ENCODE assay signal across 8 cellular contexts in the genomic region with DNA sequence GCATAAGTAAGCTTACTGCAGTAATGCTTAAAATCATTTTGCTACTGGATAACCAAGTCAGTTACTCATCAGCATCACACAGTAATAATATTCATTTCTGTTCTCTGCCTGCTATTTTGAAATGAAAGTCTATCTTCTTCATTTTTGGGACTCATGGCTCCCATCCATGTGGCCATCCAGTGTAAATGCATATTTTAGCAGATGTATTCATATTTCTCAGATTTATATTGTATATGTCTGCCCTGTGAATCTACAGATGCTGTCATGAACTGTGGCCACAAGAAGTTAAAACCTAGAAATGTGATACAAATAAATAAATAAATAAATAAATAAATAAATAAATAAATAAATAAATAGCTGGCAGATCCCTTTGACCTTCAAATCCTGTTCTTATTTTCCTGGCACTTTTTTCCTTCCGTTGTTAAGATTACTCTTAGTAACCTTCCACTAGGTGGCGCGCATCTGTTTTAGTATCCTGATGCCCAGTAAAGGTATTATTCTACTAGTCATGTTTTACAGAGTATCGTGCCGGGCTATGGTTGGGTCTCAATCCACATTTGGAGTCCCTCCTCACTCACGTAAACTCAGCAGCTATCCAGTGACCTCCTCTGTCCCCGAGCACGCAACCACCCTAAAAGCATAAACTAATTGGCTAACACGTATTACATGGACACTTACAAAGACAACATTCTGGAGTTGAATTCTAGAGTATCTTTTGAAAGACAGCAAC.
A peak's percentile ranks its signal among the peaks of the same experiment; 100 is the strongest.
DNase-seq lines count a peak whose midpoint lies in the region; ATAC-seq and TF ChIP-seq lines count a peak whose summit lies in the region.

No MANE protein-coding gene starts in this region.

- no peak for TF ChIP-seq POLR2A in right lobe of liver (IDR thresholded peaks at IDR 0.05)

- H3K27ac Mint-ChIP-seq in chondrocyte (ENCODE audit: unreplicated experiment) = no peak overlapping the region

- no peaks in the 10 kb centered on the region for H3K9me3 Mint-ChIP-seq in chondrocyte (ENCODE audit: low read depth)

- no peak overlapping the region for H3K4me3 Mint-ChIP-seq in chondrocyte (ENCODE audit: unreplicated experiment)

- TF ChIP-seq CTCF in chondrocyte (IDR thresholded peaks at IDR 0.05) (peak; percentile 89), right lobe of liver (IDR thresholded peaks at IDR 0.05) (peak; percentile 54 to 68 (median 62))

- H3K36me3 ChIP-seq in right lobe of liver = no peaks in the 10 kb centered on the region

- DNase-seq in Daoy (ENCODE audit: low read depth) (peak; percentile 69), NCI-H524 (lab: John Stamatoyannopoulos, UW) (peak; percentile 41 to 80), chondrocyte (ENCODE audit: low spot score) (no peak), right lobe of liver (peak in 2 of 3 donors; percentile 48 to 60)
- peak; percentile 67 to 68 for DNase-seq in activated CD4-positive, alpha-beta T cell treated with anti-CD3 and anti-CD28 coated beads for 24 hours (ENCODE audit: low read depth in 2 of 2)
- DNase-seq in stimulated activated CD8-positive, alpha-beta memory T cell treated with anti-CD3 and anti-CD28 coated beads, Interleukin-12 subunit alpha, Interleukin-12 subunit beta, amount 100 ng/mL, for 4 hours (ENCODE audit: low read depth) = peak; percentile 27

- intact Hi-C loops in right lobe of liver (cut with DNase I) = no loop called here

- no peak overlapping the region for H3K4me3 ChIP-seq in right lobe of liver

- peaks cover 2% of the 10 kb centered on the region for H3K27me3 Mint-ChIP-seq in chondrocyte (ENCODE audit: low read depth)

- H3K27me3 ChIP-seq in right lobe of liver = no peaks in the 10 kb centered on the region

- WGBS in right lobe of liver (ENCODE audit: insufficient coverage, low coverage, low lambda C conversion rate, missing lambda C conversion rate) = 22% methylated on average over 9 of the region's 9 CpGs

- no peak overlapping the region for H3K27ac ChIP-seq in right lobe of liver

- peak; percentile 68 for ATAC-seq in HG03342 (IDR thresholded peaks at IDR 0.05; ENCODE audit: unreplicated experiment)
- ATAC-seq in right lobe of liver = peak; percentile 62 to 81 (median 76)
- ATAC-seq in GM21619 (IDR thresholded peaks at IDR 0.05; ENCODE audit: unreplicated experiment) = no peak

- H3K4me1 ChIP-seq in right lobe of liver = no peaks in the 10 kb centered on the region

- no peaks in the 10 kb centered on the region for H3K36me3 Mint-ChIP-seq in chondrocyte (ENCODE audit: low read depth)

- peaks cover 20% of the 10 kb centered on the region for H3K4me1 Mint-ChIP-seq in chondrocyte (ENCODE audit: low read depth)

- H3K9me3 ChIP-seq in right lobe of liver = no peaks in the 10 kb centered on the region
